ENCODE assay signal across 15 cellular contexts in the genomic region with DNA sequence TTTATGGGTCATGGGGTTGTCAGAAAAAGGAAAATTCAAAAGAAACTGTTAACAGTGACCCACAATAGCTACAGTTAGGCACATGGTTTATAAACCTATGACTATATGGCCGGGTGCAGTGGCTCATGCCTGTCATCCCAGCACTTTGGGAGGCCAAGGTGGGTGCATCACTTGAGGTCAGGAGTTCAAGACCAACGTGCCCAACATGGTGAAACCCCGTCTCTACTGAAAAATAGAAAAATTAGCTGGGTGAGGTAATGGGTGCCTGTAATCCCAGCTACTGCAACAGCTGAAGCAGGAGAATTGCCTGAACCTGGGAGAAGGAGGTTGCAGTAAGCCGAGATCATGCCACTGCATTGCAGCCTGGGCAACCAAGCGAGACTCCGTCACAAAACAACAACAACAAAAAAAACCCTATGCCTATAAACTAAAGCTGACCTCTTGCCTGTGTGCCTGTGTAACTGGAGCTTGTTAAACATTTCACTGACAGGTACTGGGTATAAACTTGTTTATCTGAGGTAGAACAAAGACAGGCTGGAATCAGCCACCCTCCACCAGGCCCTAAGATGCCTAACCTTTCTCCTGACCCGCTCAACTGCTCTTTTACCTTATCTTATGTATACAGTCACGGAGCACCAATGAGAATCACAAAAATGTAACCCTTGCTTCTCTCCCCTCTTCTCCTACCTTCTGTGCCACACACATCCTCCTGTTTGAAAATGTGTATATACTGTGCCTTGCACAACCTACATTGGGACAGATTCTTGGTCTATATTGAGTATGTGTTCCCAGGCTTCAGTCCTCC.
DNase-seq lines count a peak whose midpoint lies in the region; ATAC-seq and TF ChIP-seq lines count a peak whose summit lies in the region.
"Had no signal": no experiment of that assay in that cellular context is flagged by ENCODE, and none has a peak within 500 bp of the region (broad histone marks: within the 10 kb centered on the region; RNA-seq: fewer than 3 reads in every experiment).

No MANE protein-coding gene starts in this region.

- no peak overlapping the region for H4K12ac ChIP-seq in trophoblast cell (ENCODE audit: low read depth, low read length)

- peaks cover 9% of the 10 kb centered on the region for H3K9me3 ChIP-seq in Caco-2
- no peaks in the 10 kb centered on the region for H3K9me3 ChIP-seq in trophoblast cell (ENCODE audit: insufficient read depth, low read depth, low read length)

- ATAC-seq in T-cell (replicated peaks in 1 of 4) (no peak), GM19023 (IDR thresholded peaks at IDR 0.05; ENCODE audit: unreplicated experiment) (no peak)
- ATAC-seq: HCT116 had no signal

- H3K79me2 ChIP-seq in trophoblast cell (ENCODE audit: control insufficient read depth, insufficient read depth, low read length, poor library complexity), result no peaks in the 10 kb centered on the region

- no peaks in the 10 kb centered on the region for H3K27me3 Mint-ChIP-seq in Caco-2 (ENCODE audit: insufficient read depth, unreplicated experiment)
- H3K27me3 Mint-ChIP-seq in T-cell, result no peaks in the 10 kb centered on the region
- H3K27me3 Mint-ChIP-seq in activated naive CD8-positive, alpha-beta T cell treated with anti-CD3 and anti-CD28 coated beads for 36 hours, result no peaks in the 10 kb centered on the region

- H2BK5ac ChIP-seq in trophoblast cell (ENCODE audit: low read depth, low read length, poor library complexity), result no peak overlapping the region

- no peak overlapping the region for H4K8ac ChIP-seq in trophoblast cell (ENCODE audit: low read depth, low read length)

- no peak overlapping the region for H3K23ac ChIP-seq in trophoblast cell (ENCODE audit: low read length)

- H3K4me2 ChIP-seq in trophoblast cell (ENCODE audit: low read length), result peak overlapping the region; percentile 5
- H3K4me2 ChIP-seq: PC-9 had no signal

- H3K9ac ChIP-seq in trophoblast cell (ENCODE audit: low read length), result no peak overlapping the region

- intact Hi-C loops in Caco-2 (cut with micrococcal nuclease; ENCODE audit: unreplicated experiment), result loop anchor here (1.0 to 5.0 kb wide), 2 partner anchors 9 to 39 kb away; no protein-coding TSS in a partner anchor

- H3K27ac Mint-ChIP-seq in Caco-2 (ENCODE audit: unreplicated experiment), result peak overlapping the region; percentile 60
- H3K27ac Mint-ChIP-seq in T-cell, result peak overlapping the region; percentile 5 to 40
- no peak overlapping the region for H3K27ac Mint-ChIP-seq in activated naive CD8-positive, alpha-beta T cell treated with anti-CD3 and anti-CD28 coated beads for 36 hours

- no peak overlapping the region for H2AK5ac ChIP-seq in trophoblast cell (ENCODE audit: low read length)

- H3K4me3 Mint-ChIP-seq in Caco-2 (ENCODE audit: unreplicated experiment) (peak overlapping the region; percentile 4), T-cell (no peak overlapping the region)
- no peak overlapping the region for H3K4me3 Mint-ChIP-seq in activated naive CD8-positive, alpha-beta T cell treated with anti-CD3 and anti-CD28 coated beads for 36 hours
- H3K4me3 Mint-ChIP-seq: CD8-positive, alpha-beta memory T cell had no signal

- peak overlapping the region; percentile 60 for H4K91ac ChIP-seq in trophoblast cell (ENCODE audit: low read depth, low read length)

- peak overlapping the region; percentile 37 for H2BK120ac ChIP-seq in trophoblast cell (ENCODE audit: insufficient read depth, low read length, poor library complexity)

- H3K4me1 ChIP-seq in Caco-2, result peaks cover 42% of the 10 kb centered on the region
- peaks cover 5 to 11% of the 10 kb centered on the region in 2 experiments for H3K4me1 ChIP-seq in trophoblast cell (ENCODE audit: control insufficient read depth in 1 of 2, insufficient read depth in 2 of 2, low read length in 2 of 2)

- H2BK12ac ChIP-seq in trophoblast cell (ENCODE audit: low read length), result peak overlapping the region; percentile 81

- H3K18ac ChIP-seq in trophoblast cell (ENCODE audit: low read length), result no peak overlapping the region

- peaks cover 8% of the 10 kb centered on the region for H3K36me3 Mint-ChIP-seq in Caco-2 (ENCODE audit: insufficient read depth, unreplicated experiment)
- H3K36me3 Mint-ChIP-seq in T-cell, result peaks cover 7% of the 10 kb centered on the region
- peaks cover 10% of the 10 kb centered on the region for H3K36me3 Mint-ChIP-seq in activated naive CD8-positive, alpha-beta T cell treated with anti-CD3 and anti-CD28 coated beads for 36 hours

- H3K4me3 ChIP-seq in Caco-2 (ENCODE audit: low read depth, low read length) (no peak overlapping the region), trophoblast cell (ENCODE audit: low read depth, low read length) (no peak overlapping the region)
- H3K4me3 ChIP-seq: PC-9 had no signal

- CTCF ChIA-PET in Caco-2 (lab: Charles Lee), result no interaction called here
- CTCF ChIA-PET in T-cell (lab: Charles Lee), result interaction anchor here (0.5 to 0.9 kb wide), 3 partner anchors 9 to 187 kb away, joined by 3 to 4 read pairs (median 4); no protein-coding TSS in a partner anchor

- DNase-seq in Caco-2 (peak; percentile 67 to 85), T-cell (no peak), left kidney (ENCODE audit: low read depth, low spot score) (peak; percentile 76), trophoblast cell (peak; percentile 48 to 80), NCI-H1417 treated with DMSO at 0.1 percent for 48 hours (lab: John Stamatoyannopoulos, UW) (no peak)
- DNase-seq in activated naive CD8-positive, alpha-beta T cell treated with anti-CD3 and anti-CD28 coated beads for 36 hours, result no peak
- DNase-seq: ACHN; CD8-positive, alpha-beta memory T cell; KG1; NCI-H1092 treated with DMSO at 0.1 percent for 48 hours; NCI-H187; PC-9; SHP77 had no signal

- POLR2A ChIA-PET in Caco-2 (lab: Charles Lee) (no interaction called here), T-cell (lab: Charles Lee) (no interaction called here)

- WGBS in trophoblast cell (ENCODE audit: extremely low coverage, insufficient coverage, insufficient read length), result no CpG with 5 or more reads among the region's 8 CpGs

- no TSS peak for BruUV-seq in Caco-2 (replicated peaks; lab: Mats Ljungman, UMichigan)

- no peaks in the 10 kb centered on the region for H3K36me3 ChIP-seq in Caco-2 (ENCODE audit: control insufficient read depth, insufficient read depth, low read length)
- H3K36me3 ChIP-seq in trophoblast cell (ENCODE audit: control insufficient read depth in 1 of 2, insufficient read depth in 2 of 2, low read length in 2 of 2), result no peaks in the 10 kb centered on the region

- no peak overlapping the region for H3K4ac ChIP-seq in trophoblast cell (ENCODE audit: low read depth, low read length)

- no peak overlapping the region for H2AFZ ChIP-seq in trophoblast cell (ENCODE audit: insufficient read depth, low read length, poor library complexity)
- H2AFZ ChIP-seq: PC-9 had no signal

- peaks cover 12% of the 10 kb centered on the region for H3K79me1 ChIP-seq in trophoblast cell (ENCODE audit: low read length)

- H3K14ac ChIP-seq in trophoblast cell (ENCODE audit: low read length), result no peak overlapping the region

- H3K4me1 Mint-ChIP-seq in Caco-2 (ENCODE audit: low read depth, unreplicated experiment), result peaks cover 28% of the 10 kb centered on the region
- peaks cover 19 to 25% (median 21%) of the 10 kb centered on the region in 3 donors for H3K4me1 Mint-ChIP-seq in T-cell
- peaks cover 2% of the 10 kb centered on the region for H3K4me1 Mint-ChIP-seq in activated naive CD8-positive, alpha-beta T cell treated with anti-CD3 and anti-CD28 coated beads for 36 hours

- peak overlapping the region; percentile 79 for H3K27ac ChIP-seq in trophoblast cell (ENCODE audit: low read depth, low read length)
- H3K27ac ChIP-seq: PC-9 had no signal

- H3K27me3 ChIP-seq in Caco-2 (replicated peaks; ENCODE audit: control insufficient read depth, insufficient read depth, low read length) (no peaks in the 10 kb centered on the region), trophoblast cell (ENCODE audit: insufficient read depth, low read length) (no peaks in the 10 kb centered on the region)

- no peak for TF ChIP-seq CTCF in Caco-2 (IDR thresholded peaks at IDR 0.05; ENCODE audit: insufficient read depth in 1 of 2, low read depth in 1 of 2, low read length in 1 of 2, severe bottlenecking in 1 of 2, unreplicated experiment in 1 of 2)

- H3K9me3 Mint-ChIP-seq in Caco-2 (ENCODE audit: unreplicated experiment) (peaks cover 10% of the 10 kb centered on the region), T-cell (peaks cover 9 to 21% (median 14%) of the 10 kb centered on the region in 3 donors)
- peaks cover 19% of the 10 kb centered on the region for H3K9me3 Mint-ChIP-seq in activated naive CD8-positive, alpha-beta T cell treated with anti-CD3 and anti-CD28 coated beads for 36 hours

Comparison
In these comparisons a context has a peak if more than half of its experiments do, and no peak if none do; other contexts are left out.
1. DNase-seq: peak in Caco-2 (2 of 2), left kidney (single experiment) and trophoblast cell (2 of 2); none in T-cell (0 of 34), NCI-H1417 treated with DMSO at 0.1 percent for 48 hours (single experiment) and activated naive CD8-positive, alpha-beta T cell treated with anti-CD3 and anti-CD28 coated beads for 36 hours (single experiment).